ENCODE assay signal across 1 cellular context in genomic region chr17:7329360-7330098, GRCh38.
TF ChIP-seq lines count a peak whose summit lies in the region.

No MANE protein-coding gene starts in this region.

TF ChIP-seq in HEK293T, 16 proteins besides CTCF, POLR2A, EP300 and RAD21 (continued from another document):
- TF ChIP-seq PKNOX1 (IDR thresholded peaks at IDR 0.05) (peak; percentile 66; the same call in 1 of the 2 replicates), ZNF384 (IDR thresholded peaks at IDR 0.05) (no peak)
